Comparison of ENCODE assay signal across 18 cellular contexts in the genomic region with DNA sequence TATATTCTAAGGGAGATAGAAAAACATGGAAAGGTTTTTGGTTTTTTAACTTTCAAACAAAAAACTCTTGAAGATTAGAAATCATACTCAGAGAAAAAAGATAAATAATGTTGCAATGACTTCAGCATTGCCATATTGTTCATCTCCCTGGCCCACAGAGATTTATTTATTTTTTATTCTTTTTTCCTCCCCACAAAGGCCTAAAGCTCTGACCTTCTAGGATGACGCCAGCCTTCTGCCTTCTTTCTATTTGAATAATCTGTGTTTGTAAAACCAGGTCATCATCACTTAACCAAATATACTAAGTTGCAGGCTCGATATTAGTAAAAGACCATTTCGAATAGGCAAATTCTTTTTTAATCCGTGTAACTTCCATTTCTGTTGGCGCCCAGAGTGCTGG. TPM values are rescaled to one million over a fixed set of nuclear protein-coding genes. Genes with fewer than 3 reads are reported as not detected.
A peak's percentile ranks its signal among the peaks of the same experiment; 100 is the strongest.
DNase-seq lines count a peak whose midpoint lies in the region; ATAC-seq and TF ChIP-seq lines count a peak whose summit lies in the region.
"Had no signal": no experiment of that assay in that cellular context is flagged by ENCODE, and none has a peak within 500 bp of the region (broad histone marks: within the 10 kb centered on the region; RNA-seq: fewer than 3 reads in every experiment).

No MANE protein-coding gene starts in this region.

- DNase-seq in HCEC 1CT (peak; percentile 73), fibroblast of peridontal ligament (ENCODE audit: extremely low read depth) (peak; percentile 68), non-pigmented ciliary epithelial cell (ENCODE audit: low read depth) (peak; percentile 4), NCI-H82 (lab: John Stamatoyannopoulos, UW) (no peak), OCI-LY7 (ENCODE audit: low spot score) (no peak), HT-29 (ENCODE audit: low spot score) (no peak)
- DNase-seq: HFFc6, NCI-H1105 treated with DMSO at 0.1 percent for 48 hours, NCI-H187, NCI-H226, NCI-H69, PC-9, SJCRH30 had no signal

- no peak for ATAC-seq in activated T-helper 17 cell treated with anti-CD3 and anti-CD28 coated beads, Interleukin-2, amount 50 U/mL, for 72 hours (replicated peaks)
- ATAC-seq in HG02852 (IDR thresholded peaks at IDR 0.05; ENCODE audit: unreplicated experiment) = no peak
- ATAC-seq: A549 had no signal

- H3K4me2 ChIP-seq in OCI-LY7 (ENCODE audit: low read length) = no peak overlapping the region
- H3K4me2 ChIP-seq: A549, PC-9 had no signal

- intact Hi-C loops in OCI-LY7 (cut with micrococcal nuclease; ENCODE audit: unreplicated experiment) = no loop called here

- CTCF ChIA-PET in OCI-LY7 (lab: Charles Lee; ENCODE audit: unreplicated experiment) = no interaction called here

- TF ChIP-seq CTCF in OCI-LY7 (conservative IDR thresholded peaks at IDR 0.05; ENCODE audit: low read length) = no peak

- H3K9me3 Mint-ChIP-seq in activated T-helper 17 cell treated with anti-CD3 and anti-CD28 coated beads, Interleukin-2, amount 50 U/mL, for 72 hours = no peaks in the 10 kb centered on the region

- no peaks in the 10 kb centered on the region for H3K9me2 ChIP-seq in OCI-LY7 (ENCODE audit: insufficient read depth, low read length)

- no peaks in the 10 kb centered on the region for H4K20me1 ChIP-seq in OCI-LY7 (ENCODE audit: insufficient read depth, low read length)

- no peaks in the 10 kb centered on the region for H3K9me3 ChIP-seq in OCI-LY7 (ENCODE audit: low read length)
- H3K9me3 ChIP-seq: A549, SJCRH30 had no signal

- H2AFZ ChIP-seq in OCI-LY7 (ENCODE audit: low read length) = no peak overlapping the region
- H2AFZ ChIP-seq: PC-9 had no signal

- peaks cover 1% of the 10 kb centered on the region; the same call in 1 of the 2 replicates for H3K79me2 ChIP-seq in OCI-LY7 (ENCODE audit: insufficient read depth, low read depth, low read length)

- H3K4me1 Mint-ChIP-seq in activated T-helper 17 cell treated with anti-CD3 and anti-CD28 coated beads, Interleukin-2, amount 50 U/mL, for 72 hours = peaks cover 2% of the 10 kb centered on the region

- H3K27me3 Mint-ChIP-seq in activated T-helper 17 cell treated with anti-CD3 and anti-CD28 coated beads, Interleukin-2, amount 50 U/mL, for 72 hours = no peaks in the 10 kb centered on the region

- H3K36me3 Mint-ChIP-seq in activated T-helper 17 cell treated with anti-CD3 and anti-CD28 coated beads, Interleukin-2, amount 50 U/mL, for 72 hours (ENCODE audit: low read depth) = peaks cover 9% of the 10 kb centered on the region

- H3K4me3 Mint-ChIP-seq in activated T-helper 17 cell treated with anti-CD3 and anti-CD28 coated beads, Interleukin-2, amount 50 U/mL, for 72 hours = no peak overlapping the region
- H3K4me3 Mint-ChIP-seq: HFFc6 had no signal

- no peak overlapping the region for H3K27ac ChIP-seq in OCI-LY7 (ENCODE audit: low read depth, low read length, poor library complexity, severe bottlenecking)
- H3K27ac ChIP-seq: A549, C4-2B, PC-9, SJCRH30 had no signal

- H3K4me1 ChIP-seq in OCI-LY7 (ENCODE audit: insufficient read depth, low read length, poor library complexity, severe bottlenecking) = peaks cover 4% of the 10 kb centered on the region
- H3K4me1 ChIP-seq: SJCRH30 had no signal

- H3K4me3 ChIP-seq in OCI-LY7 (ENCODE audit: low read depth, low read length, poor library complexity, severe bottlenecking) = no peak overlapping the region
- H3K4me3 ChIP-seq: A549, PC-9, SJCRH30 had no signal

- H3K36me3 ChIP-seq in OCI-LY7 (ENCODE audit: insufficient read depth, low read length) = no peaks in the 10 kb centered on the region
- H3K36me3 ChIP-seq: SJCRH30 had no signal

- H3K27ac Mint-ChIP-seq in activated T-helper 17 cell treated with anti-CD3 and anti-CD28 coated beads, Interleukin-2, amount 50 U/mL, for 72 hours = peak overlapping the region; percentile 11
- H3K27ac Mint-ChIP-seq: HFFc6 had no signal

- no TSS peak for BruUV-seq in OCI-LY7 (replicated peaks; lab: Mats Ljungman, UMichigan)

- POLR2A ChIA-PET in OCI-LY7 (lab: Charles Lee) = no interaction called here

RNA-seq across cellular contexts. Expression of a gene that starts 4.4 kb away (rescaled TPM):
- 10 to 100 TPM; 16.9 to 19.7 TPM for total RNA-seq in activated T-helper 17 cell treated with anti-CD3 and anti-CD28 coated beads, Interleukin-2, amount 50 U/mL, for 72 hours
- 10.3 and 15.5 TPM in 2 replicates for total RNA-seq in OCI-LY7 (2014; rRNA removed; shearing (Covaris generic))
- total RNA-seq in OCI-LY7 (2022) = 14.2 and 16.9 TPM in 2 replicates
- total RNA-seq in HT-29 (2014; rRNA removed; shearing (Covaris generic)) = 2.3 and 2.6 TPM in 2 replicates

RNA-seq across cellular contexts. Expression of a gene that starts 44.1 kb away (rescaled TPM):
- under 1 TPM; 0.04 to 0.21 TPM for total RNA-seq in activated T-helper 17 cell treated with anti-CD3 and anti-CD28 coated beads, Interleukin-2, amount 50 U/mL, for 72 hours
- 0.21 and 0.69 TPM in 2 replicates for total RNA-seq in OCI-LY7 (2014; rRNA removed; shearing (Covaris generic))
- 1.3 and 1.4 TPM in 2 replicates for total RNA-seq in OCI-LY7 (2022)
- total RNA-seq in HT-29 (2014; rRNA removed; shearing (Covaris generic)) = under 0.01 TPM in 1 of 2 replicates, not detected in the other
- total RNA-seq: HT1080, PC-9, SJCRH30 had no signal

Comparison
In these comparisons a context has a peak if more than half of its experiments do, and no peak if none do; other contexts are left out.
1. DNase-seq: peak in HCEC 1CT (single experiment), fibroblast of peridontal ligament (single experiment) and non-pigmented ciliary epithelial cell (single experiment); none in NCI-H82 (single experiment), OCI-LY7 (single experiment) and HT-29 (single experiment).